ENCODE assay signal across 22 cellular contexts in the genomic region with DNA sequence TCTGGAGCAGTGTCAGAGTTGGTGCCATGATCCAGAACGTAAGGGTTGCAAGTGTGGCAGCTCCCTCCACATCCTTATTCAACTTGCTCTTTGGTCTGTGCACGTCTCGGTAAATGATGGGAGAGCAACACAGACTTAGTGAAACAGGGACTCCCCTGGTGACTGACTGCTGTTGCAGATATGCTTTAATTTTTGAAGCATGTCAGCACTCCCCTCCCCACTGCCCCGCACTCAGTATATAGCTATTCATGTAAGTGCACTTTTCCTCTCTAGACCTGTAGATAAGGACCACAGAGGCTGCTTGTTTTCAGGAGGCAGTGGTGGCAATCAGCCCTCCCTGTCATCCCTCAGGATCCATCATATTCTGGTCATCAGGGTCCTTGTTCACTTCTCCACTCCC.
A peak's percentile ranks its signal among the peaks of the same experiment; 100 is the strongest.
DNase-seq lines count a peak whose midpoint lies in the region; ATAC-seq and TF ChIP-seq lines count a peak whose summit lies in the region.
"Had no signal": no experiment of that assay in that cellular context is flagged by ENCODE, and none has a peak within 500 bp of the region (broad histone marks: within the 10 kb centered on the region; RNA-seq: fewer than 3 reads in every experiment).

No MANE protein-coding gene starts in this region.

- H3K36me3 ChIP-seq in PC-9 (ENCODE audit: low read depth): no peaks in the 10 kb centered on the region
- H3K36me3 ChIP-seq in testis (ENCODE audit: low read depth, missing control alignments): no peaks in the 10 kb centered on the region
- H3K36me3 ChIP-seq: BE2C, BLaER1 had no signal

- DNase-seq in PC-9 (no peak), left kidney (ENCODE audit: low read depth, low spot score) (peak; percentile 2), testis (no peak), dedifferentiated amniotic fluid mesenchymal stem cell (ENCODE audit: extremely low spot score) (no peak)
- DNase-seq: 8988T; ACHN; BE2C; C1 segment of cervical spinal cord; CD4-positive, alpha-beta memory T cell; CD4-positive, CD25-positive, alpha-beta regulatory T cell; CD8-positive, alpha-beta memory T cell; COR-L47; DMS 273 treated with DMSO at 0.1 percent for 48 hours; DMS153; DMS53; DMS79; DND-41; EL; GDM1 had no signal

- 0 out of 2 replicates have a peak overlapping the region, but pooled peaks have one; percentile 11 for H2AFZ ChIP-seq in PC-9

- no peaks in the 10 kb centered on the region for H3K79me2 ChIP-seq in PC-9 (ENCODE audit: low read depth)

- H3K9me2 ChIP-seq in PC-9 (ENCODE audit: insufficient read depth): no peaks in the 10 kb centered on the region

- H3F3A ChIP-seq in PC-9 (ENCODE audit: insufficient read depth, low read depth): no peaks in the 10 kb centered on the region

- intact Hi-C loops in PC-9 (cut with micrococcal nuclease; ENCODE audit: unreplicated experiment): no loop called here
- intact Hi-C loops in testis (cut with DNase I; ENCODE audit: low total_unique reads): no loop called here

- POLR2A ChIA-PET in PC-9 (lab: Charles Lee; ENCODE audit: unreplicated experiment): no interaction called here

- BruUV-seq in PC-9 (replicated peaks; lab: Mats Ljungman, UMichigan): no TSS peak

- no peaks in the 10 kb centered on the region for H3K9me3 ChIP-seq in PC-9 (ENCODE audit: insufficient read depth, low read depth)
- no peaks in the 10 kb centered on the region for H3K9me3 ChIP-seq in testis
- H3K9me3 ChIP-seq: BE2C had no signal

- no peak for ATAC-seq in HG02852 (IDR thresholded peaks at IDR 0.05; ENCODE audit: unreplicated experiment)
- ATAC-seq: GM12878 had no signal

- CTCF ChIA-PET in PC-9 (lab: Charles Lee): no interaction called here

- 89 to 93% methylated on average over 4 of the region's 4 CpGs for WGBS in testis, 2 donors

- no peak overlapping the region for H3K4me2 ChIP-seq in PC-9
- H3K4me2 ChIP-seq: BLaER1 had no signal

- no peak for TF ChIP-seq CTCF in PC-9 (conservative IDR thresholded peaks at IDR 0.05)
- no peak for TF ChIP-seq CTCF in testis (IDR thresholded peaks at IDR 0.05)

- no peak for TF ChIP-seq POLR2A in testis (IDR thresholded peaks at IDR 0.05)

- no peak overlapping the region for H3K27ac ChIP-seq in PC-9
- no peak overlapping the region for H3K27ac ChIP-seq in testis
- H3K27ac ChIP-seq: BLaER1 had no signal

- H3K4me1 ChIP-seq in PC-9 (replicated peaks; ENCODE audit: insufficient read depth): 0 out of 2 replicates have a peak, but pooled peaks cover 7% of the 10 kb centered on the region
- H3K4me1 ChIP-seq in testis: no peaks in the 10 kb centered on the region
- H3K4me1 ChIP-seq: BE2C, BLaER1 had no signal

- H3K4me3 ChIP-seq in PC-9: no peak overlapping the region
- H3K4me3 ChIP-seq in testis: no peak overlapping the region
- H3K4me3 ChIP-seq: BLaER1, GM12878 had no signal

- no peaks in the 10 kb centered on the region for H4K20me1 ChIP-seq in PC-9 (ENCODE audit: insufficient read depth)
- H4K20me1 ChIP-seq: BLaER1 had no signal

- H3K27me3 ChIP-seq in PC-9 (ENCODE audit: insufficient read depth, low read depth): no peaks in the 10 kb centered on the region
- H3K27me3 ChIP-seq in testis: no peaks in the 10 kb centered on the region
- H3K27me3 ChIP-seq: BE2C, BLaER1 had no signal
